Comparison of ENCODE assay signal across 8 cellular contexts in the genomic region with DNA sequence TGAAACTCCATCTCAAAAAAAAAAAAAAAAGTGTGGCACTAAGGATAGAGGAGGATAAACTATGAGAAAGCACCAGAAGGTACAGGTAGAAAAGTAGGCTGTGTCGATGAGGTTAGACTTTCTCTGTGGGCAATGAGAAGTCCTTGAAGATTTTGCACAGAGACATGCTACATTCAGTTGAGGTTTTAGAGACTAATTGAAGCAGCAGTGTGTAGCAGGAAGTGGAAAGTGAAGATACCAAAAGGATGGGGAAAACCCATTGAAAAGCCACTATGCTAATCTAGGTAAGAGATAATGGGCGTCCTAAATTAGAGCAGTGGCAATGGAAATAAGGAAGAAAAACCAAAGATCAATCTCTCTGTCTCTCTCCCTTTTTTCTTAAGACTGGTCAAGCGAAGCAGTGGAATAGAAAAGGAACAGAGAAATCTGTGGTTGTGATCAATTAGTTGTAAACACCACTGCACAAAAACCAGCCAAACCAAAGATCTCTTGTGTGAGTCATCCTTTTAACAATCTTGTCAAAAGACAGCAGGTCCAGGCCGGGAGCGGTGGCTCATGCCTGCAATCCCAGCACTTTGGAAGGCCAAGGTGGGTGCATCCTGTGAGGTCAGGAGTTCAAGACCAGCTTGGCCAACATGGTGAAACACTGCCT. TPM values are rescaled to one million over a fixed set of nuclear protein-coding genes. Genes with fewer than 3 reads are reported as not detected.
DNase-seq lines count a peak whose midpoint lies in the region; ATAC-seq, FAIRE-seq and TF ChIP-seq lines count a peak whose summit lies in the region.

No MANE protein-coding gene starts in this region.

- no peaks in the 10 kb centered on the region for H3K36me3 ChIP-seq in hepatocyte (replicated peaks; ENCODE audit: insufficient read depth, low read depth)

- no peaks in the 10 kb centered on the region for H3K4me1 ChIP-seq in hepatocyte (ENCODE audit: insufficient read depth)

- no peak for FAIRE-seq in RCC 7860 (lab: Jason Lieb, UNC)

- peak in 6 of 10 donors; percentile 7 to 76 (median 40) for DNase-seq in naive thymus-derived CD8-positive, alpha-beta T cell
- no peak for DNase-seq in hepatocyte (ENCODE audit: low spot score)
- no peak for DNase-seq in mesothelial cell of epicardium (ENCODE audit: low spot score in 2 of 2, unreplicated experiment in 2 of 2)
- no peak for DNase-seq in cerebellum (ENCODE audit: low spot score)
- DNase-seq in RCC 7860 (ENCODE audit: low spot score) = no peak

- H4K20me1 ChIP-seq in hepatocyte (ENCODE audit: insufficient read depth, poor library complexity, severe bottlenecking) = no peaks in the 10 kb centered on the region

- peaks cover 57% of the 10 kb centered on the region for H3K27me3 Mint-ChIP-seq in T-helper 1 cell treated with Interleukin-12 subunit alpha and Interleukin-12 subunit beta and Interleukin-4 antibody, amounts not matched to agents 30 μg/mL and 1 μg/mL, for 36 hours (ENCODE audit: low read depth)
- H3K27me3 Mint-ChIP-seq in naive thymus-derived CD8-positive, alpha-beta T cell = no peaks in the 10 kb centered on the region
- peaks cover 45% of the 10 kb centered on the region for H3K27me3 Mint-ChIP-seq in mesothelial cell of epicardium (ENCODE audit: low read depth)

- no peaks in the 10 kb centered on the region for H3K79me2 ChIP-seq in hepatocyte

- H3K4me1 Mint-ChIP-seq in T-helper 1 cell treated with Interleukin-12 subunit alpha and Interleukin-12 subunit beta and Interleukin-4 antibody, amounts not matched to agents 30 μg/mL and 1 μg/mL, for 36 hours (ENCODE audit: low read depth) = peaks cover 26% of the 10 kb centered on the region
- H3K4me1 Mint-ChIP-seq in naive thymus-derived CD8-positive, alpha-beta T cell = peaks cover 17 to 45% (median 39%) of the 10 kb centered on the region in 4 donors
- no peaks in the 10 kb centered on the region for H3K4me1 Mint-ChIP-seq in mesothelial cell of epicardium

- no peaks in the 10 kb centered on the region for H3K9me2 ChIP-seq in hepatocyte (replicated peaks; ENCODE audit: insufficient read depth)

- peak overlapping the region; percentile 12 for H3K4me3 Mint-ChIP-seq in T-helper 1 cell treated with Interleukin-12 subunit alpha and Interleukin-12 subunit beta and Interleukin-4 antibody, amounts not matched to agents 30 μg/mL and 1 μg/mL, for 36 hours
- peak overlapping the region in 9 of 10 donors; percentile 3 to 68 (median 48) for H3K4me3 Mint-ChIP-seq in naive thymus-derived CD8-positive, alpha-beta T cell
- H3K4me3 Mint-ChIP-seq in mesothelial cell of epicardium = no peak overlapping the region

- no peak overlapping the region for H3K4me3 ChIP-seq in hepatocyte

- no peaks in the 10 kb centered on the region for H3K9me3 ChIP-seq in hepatocyte (ENCODE audit: low read depth)

- H2AFZ ChIP-seq in hepatocyte = no peak overlapping the region

- H3K36me3 Mint-ChIP-seq in T-helper 1 cell treated with Interleukin-12 subunit alpha and Interleukin-12 subunit beta and Interleukin-4 antibody, amounts not matched to agents 30 μg/mL and 1 μg/mL, for 36 hours (ENCODE audit: low read depth) = no peaks in the 10 kb centered on the region
- peaks cover 0 to 4% (median 0%) of the 10 kb centered on the region in 3 donors for H3K36me3 Mint-ChIP-seq in naive thymus-derived CD8-positive, alpha-beta T cell
- H3K36me3 Mint-ChIP-seq in mesothelial cell of epicardium = no peaks in the 10 kb centered on the region

- POLR2A ChIA-PET in naive thymus-derived CD8-positive, alpha-beta T cell (lab: Charles Lee) = interaction anchor here (0.6 to 1.7 kb wide), 7 partner anchors 18 to 383 kb away, joined by 3 to 10 read pairs (median 3); partner anchors contain the start of gene REST

- H3K4me2 ChIP-seq in hepatocyte = no peak overlapping the region

- WGBS in hepatocyte (ENCODE audit: low lambda C conversion rate, missing lambda C conversion rate) = 46% methylated on average over 5 of the region's 5 CpGs

- peaks cover 29% of the 10 kb centered on the region for H3K27me3 ChIP-seq in hepatocyte

- TF ChIP-seq CTCF in hepatocyte (IDR thresholded peaks at IDR 0.05; ENCODE audit: poor library complexity) (no peak), mesothelial cell of epicardium (IDR thresholded peaks at IDR 0.05; ENCODE audit: unreplicated experiment) (no peak)

- H3K27ac ChIP-seq in hepatocyte = no peak overlapping the region

- H3K9me3 Mint-ChIP-seq in T-helper 1 cell treated with Interleukin-12 subunit alpha and Interleukin-12 subunit beta and Interleukin-4 antibody, amounts not matched to agents 30 μg/mL and 1 μg/mL, for 36 hours = peaks cover 9% of the 10 kb centered on the region
- H3K9me3 Mint-ChIP-seq in naive thymus-derived CD8-positive, alpha-beta T cell = peaks cover 0 to 4% (median 0%) of the 10 kb centered on the region in 9 donors
- no peaks in the 10 kb centered on the region for H3K9me3 Mint-ChIP-seq in mesothelial cell of epicardium

- peak overlapping the region; percentile 46 for H3K27ac Mint-ChIP-seq in T-helper 1 cell treated with Interleukin-12 subunit alpha and Interleukin-12 subunit beta and Interleukin-4 antibody, amounts not matched to agents 30 μg/mL and 1 μg/mL, for 36 hours
- H3K27ac Mint-ChIP-seq in naive thymus-derived CD8-positive, alpha-beta T cell = peak overlapping the region; percentile 0 to 88 (median 62)
- H3K27ac Mint-ChIP-seq in mesothelial cell of epicardium = no peak overlapping the region

- peak; percentile 92 for ATAC-seq in GM18909 (IDR thresholded peaks at IDR 0.05; ENCODE audit: poor library complexity, unreplicated experiment)
- peak; percentile 92 for ATAC-seq in HG02870 (IDR thresholded peaks at IDR 0.05; ENCODE audit: unreplicated experiment)
- ATAC-seq in naive thymus-derived CD8-positive, alpha-beta T cell = peak; percentile 74 to 84

RNA-seq across cellular contexts. Expression of gene SPINK2, which starts 3.5 kb away (rescaled TPM):
- total RNA-seq in naive thymus-derived CD8-positive, alpha-beta T cell = 10 to 100 TPM; 26.8 to 34.9 TPM
- 100 to 1,000 TPM in 2 of 3 donors, 10 to 100 TPM in 1; 67.3 to 155 (median 119) TPM for polyA plus RNA-seq in naive thymus-derived CD8-positive, alpha-beta T cell
- total RNA-seq in hepatocyte (not detected in 2 replicates), mesothelial cell of epicardium (not detected in 3 replicates), cerebellum (not detected)
- polyA plus RNA-seq in hepatocyte = 0.77 TPM in 1 of 2 replicates, not detected in the other

Comparison
In these comparisons a context has a peak if more than half of its experiments do, and no peak if none do; other contexts are left out.
1. DNase-seq: peak in naive thymus-derived CD8-positive, alpha-beta T cell (6 of 10); none in hepatocyte (single experiment), mesothelial cell of epicardium (0 of 2), cerebellum (single experiment) and RCC 7860 (single experiment).
2. RNA of gene SPINK2, which starts 3.5 kb away (total RNA-seq): 26.8 to 34.9 TPM in naive thymus-derived CD8-positive, alpha-beta T cell; not detected in hepatocyte, not detected in mesothelial cell of epicardium and not detected in cerebellum (single experiment); every median in the first group is over 10 times any median in the second.
3. Peak in every context shown above with its lines, with median percentiles within 50 percentile points of each other: ATAC-seq.